Comparison of ENCODE assay signal across 9 cellular contexts in genomic region chr2:237732790-237733349, GRCh38.
DNase-seq lines count a peak whose midpoint lies in the region; ATAC-seq, FAIRE-seq and TF ChIP-seq lines count a peak whose summit lies in the region.
"Had no signal": no experiment of that assay in that cellular context is flagged by ENCODE, and none has a peak within 500 bp of the region (broad histone marks: within the 10 kb centered on the region; RNA-seq: fewer than 3 reads in every experiment).

No MANE protein-coding gene starts in this region.

- intact Hi-C loops in pancreas (cut with DNase I) = no loop called here

- WGBS in SK-N-SH (ENCODE audit: low lambda C conversion rate) = 79% methylated on average over 7 of the region's 13 CpGs
- WGBS in pancreas, 2 donors = 37 to 41% methylated on average over 13 of the region's 13 CpGs

- no peaks in the 10 kb centered on the region for H3K9me2 ChIP-seq in SK-N-SH

- POLR2A ChIA-PET in SK-N-SH (lab: Yijun Ruan, JAX) (no interaction called here), HEK293T (lab: Yijun Ruan, JAX) (interaction anchor here (0.7 to 1.1 kb wide), 2 partner anchors 32 to 39 kb away, joined by 3 read pairs; no protein-coding TSS in a partner anchor)

- H3K9me3 ChIP-seq in SK-N-SH (no peaks in the 10 kb centered on the region), cardiac muscle cell (ENCODE audit: low read depth) (no peaks in the 10 kb centered on the region), pancreas (no peaks in the 10 kb centered on the region)

- TF ChIP-seq EP300 in SK-N-SH (IDR thresholded peaks at IDR 0.05; ENCODE audit: borderline replicate concordance in 1 of 2, low read depth in 1 of 2, low read length in 1 of 2) = no peak

- ATAC-seq in pancreas (peak; percentile 35 to 57 (median 43)), GM18520 (IDR thresholded peaks at IDR 0.05; ENCODE audit: unreplicated experiment) (no peak)

- no peak for TF ChIP-seq RAD21 in SK-N-SH (IDR thresholded peaks at IDR 0.05; ENCODE audit: low read length)

- peaks cover 96% of the 10 kb centered on the region for H3K79me2 ChIP-seq in SK-N-SH (ENCODE audit: insufficient read depth)

- H3K27me3 ChIP-seq in SK-N-SH (ENCODE audit: insufficient read depth) (no peaks in the 10 kb centered on the region), cardiac muscle cell (no peaks in the 10 kb centered on the region), pancreas (no peaks in the 10 kb centered on the region)

- no peak for FAIRE-seq in pancreas (lab: Jason Lieb, UNC)

- H3K4me1 ChIP-seq in SK-N-SH (ENCODE audit: control insufficient read depth in 1 of 2, insufficient read depth in 2 of 2, low read depth in 1 of 2, low read length in 1 of 2) (peaks cover 23 to 40% of the 10 kb centered on the region in 2 experiments; a peak in 3 of 4 replicates), cardiac muscle cell (ENCODE audit: low read depth) (peaks cover 30% of the 10 kb centered on the region), pancreas (peaks cover 4 to 21% (median 15%) of the 10 kb centered on the region in 3 donors)

- peaks cover 8% of the 10 kb centered on the region for H3F3A ChIP-seq in SK-N-SH (replicated peaks; ENCODE audit: insufficient read depth)

- H3K4me3 ChIP-seq in SK-N-SH (ENCODE audit: low read depth in 2 of 2, low read length in 1 of 2) = no peak overlapping the region
- H3K4me3 ChIP-seq in cardiac muscle cell = no peak overlapping the region
- no peak overlapping the region for H3K4me3 ChIP-seq in pancreas

- DNase-seq in COLO668 (lab: John Stamatoyannopoulos, UW; ENCODE audit: unreplicated experiment) (peak; percentile 32), SK-N-SH (peak; percentile 47), cardiac muscle cell (ENCODE audit: low read depth in 1 of 2, low spot score in 1 of 2) (peak in 1 of 2 donors; percentile 38), pancreas (no peak), glomerular visceral epithelial cell (ENCODE audit: extremely low spot score) (no peak), GF-D8 (lab: John Stamatoyannopoulos, UW) (no peak), HEK293T (ENCODE audit: extremely low spot score) (no peak)
- DNase-seq: activated naive CD8-positive, alpha-beta T cell treated with anti-CD3 and anti-CD28 coated beads, Interleukin-2, amount 10 ng/mL, durations not matched to agents 7 days and 5 days had no signal

- H3K9ac ChIP-seq in SK-N-SH = no peak overlapping the region

- H2AFZ ChIP-seq in SK-N-SH (ENCODE audit: low read depth) = no peak overlapping the region

- CTCF ChIA-PET in SK-N-SH (lab: Yijun Ruan, JAX) = interaction anchor here (1.0 to 8.4 kb wide), 6 partner anchors 11 to 220 kb away, joined by 3 to 94 read pairs (median 4); no protein-coding TSS in a partner anchor
- CTCF ChIA-PET in HEK293T (lab: Yijun Ruan, JAX) = interaction anchor here (0.5 kb wide), 1 partner anchor 9 kb away, joined by 9 read pairs; no protein-coding TSS in a partner anchor

- H4K20me1 ChIP-seq in SK-N-SH (ENCODE audit: insufficient read depth) = peaks cover 26% of the 10 kb centered on the region

- H3K36me3 ChIP-seq in SK-N-SH (replicated peaks in 1 of 2; ENCODE audit: control insufficient read depth in 1 of 2, insufficient read depth in 2 of 2, low read length in 1 of 2) = peaks cover 32 to 37% of the 10 kb centered on the region in 2 experiments
- no peaks in the 10 kb centered on the region for H3K36me3 ChIP-seq in cardiac muscle cell
- no peaks in the 10 kb centered on the region for H3K36me3 ChIP-seq in pancreas

- no peak overlapping the region for H3K4me2 ChIP-seq in SK-N-SH

- H3K27ac ChIP-seq in SK-N-SH (ENCODE audit: low read depth in 2 of 2, low read length in 1 of 2) (peak overlapping the region; percentile 58 to 77; a peak in 3 of 4 replicates), cardiac muscle cell (peak overlapping the region; percentile 80), pancreas (peak overlapping the region; percentile 21 to 80 (median 66))

- TF ChIP-seq CTCF in SK-N-SH (IDR thresholded peaks at IDR 0.05) (no peak), cardiac muscle cell (IDR thresholded peaks at IDR 0.05; ENCODE audit: low read depth, low read length) (no peak), pancreas (IDR thresholded peaks at IDR 0.05) (no peak)

TF ChIP-seq in SK-N-SH, 30 proteins besides CTCF, POLR2A, EP300 and RAD21:
- no peak for TF ChIP-seq MXI1 (IDR thresholded peaks at IDR 0.05; ENCODE audit: low read depth, low read length)
- no peak for TF ChIP-seq SMC3 (IDR thresholded peaks at IDR 0.05; ENCODE audit: low read depth, low read length)

TF ChIP-seq in HEK293T, 16 proteins besides CTCF, POLR2A, EP300 and RAD21:
- TF ChIP-seq LEF1 (IDR thresholded peaks at IDR 0.05; ENCODE audit: borderline replicate concordance) (no peak), SUZ12 (IDR thresholded peaks at IDR 0.05) (no peak), PKNOX1 (IDR thresholded peaks at IDR 0.05) (no peak), L3MBTL2 (conservative IDR thresholded peaks at IDR 0.05) (no peak), SP1 (IDR thresholded peaks at IDR 0.05) (no peak), FOXM1 (IDR thresholded peaks at IDR 0.05; ENCODE audit: borderline replicate concordance) (no peak), BHLHE40 (IDR thresholded peaks at IDR 0.05; ENCODE audit: borderline replicate concordance) (no peak), ARNT (IDR thresholded peaks at IDR 0.05) (no peak)

Comparison
In these comparisons a context has a peak if more than half of its experiments do, and no peak if none do; other contexts are left out.
1. DNase-seq: peak in COLO668 (single experiment) and SK-N-SH (single experiment); none in pancreas (0 of 6), glomerular visceral epithelial cell (single experiment), GF-D8 (single experiment) and HEK293T (single experiment).
2. Peak in every context shown above with its lines, with median percentiles within 50 percentile points of each other: H3K27ac ChIP-seq.